Comparison of ENCODE assay signal across 16 cellular contexts in the genomic region with DNA sequence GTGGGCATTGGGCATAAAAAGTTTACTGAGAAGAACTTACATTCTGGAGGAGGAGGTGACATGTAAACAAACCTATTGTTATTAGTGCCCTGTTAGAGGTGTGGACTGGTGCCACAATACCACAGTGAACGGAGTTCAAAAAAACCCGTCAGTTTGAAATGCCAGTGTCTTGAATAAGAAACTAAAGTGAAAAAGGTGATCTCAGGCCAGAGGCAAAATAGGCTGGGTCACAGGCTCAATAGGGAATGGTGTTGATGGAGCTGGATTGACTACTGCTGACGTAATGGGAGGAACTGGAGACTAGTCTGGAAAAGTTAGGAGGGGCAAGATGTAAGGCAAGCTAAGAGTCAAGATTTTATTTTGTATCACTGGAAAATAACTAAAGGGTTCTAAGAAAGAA. TPM values are rescaled to one million over a fixed set of nuclear protein-coding genes. Genes with fewer than 3 reads are reported as not detected.
DNase-seq lines count a peak whose midpoint lies in the region; ATAC-seq, FAIRE-seq and TF ChIP-seq lines count a peak whose summit lies in the region.
"Had no signal": no experiment of that assay in that cellular context is flagged by ENCODE, and none has a peak within 500 bp of the region (broad histone marks: within the 10 kb centered on the region; RNA-seq: fewer than 3 reads in every experiment).

No MANE protein-coding gene starts in this region.

- H3K27ac ChIP-seq in DND-41 (ENCODE audit: low read length) (no peak overlapping the region), H1 (ENCODE audit: low read depth, low read length) (no peak overlapping the region), endodermal cell (ENCODE audit: low read depth, low read length) (no peak overlapping the region)
- H3K27ac ChIP-seq: Peyer's patch had no signal

- H3K56ac ChIP-seq in H1 (replicated peaks; ENCODE audit: insufficient read length, low read depth, low read length): no peak overlapping the region

- H3K4me1 Mint-ChIP-seq in IgD-negative memory B cell: peaks cover 8 to 12% (median 11%) of the 10 kb centered on the region in 3 donors
- H3K4me1 Mint-ChIP-seq in neural crest cell: peaks cover 41% of the 10 kb centered on the region
- H3K4me1 Mint-ChIP-seq in endodermal cell: peaks cover 13% of the 10 kb centered on the region

- peak overlapping the region in 3 of 4 donors; percentile 46 to 99 (median 65) for H3K4me3 Mint-ChIP-seq in IgD-negative memory B cell
- peak overlapping the region; percentile 62 for H3K4me3 Mint-ChIP-seq in neural crest cell
- H3K4me3 Mint-ChIP-seq in endodermal cell: no peak overlapping the region

- no peak for DNase-seq in DND-41
- no peak for DNase-seq in H1 (ENCODE audit: low read depth in 1 of 2, low spot score in 2 of 2)
- no peak for DNase-seq in neural crest cell (ENCODE audit: low read depth, low spot score)
- no peak for DNase-seq in HCEC 1CT
- DNase-seq in endodermal cell: no peak
- DNase-seq: activated CD4-positive, alpha-beta T cell treated with anti-CD3 and anti-CD28 coated beads for 48 hours; activated T-cell treated with anti-CD3 and anti-CD28 coated beads for 4 hours; gastrocnemius medialis; NCI-H146; Peyer's patch; posterior cingulate gyrus; stimulated activated CD4-positive, alpha-beta T cell treated with anti-CD3 and anti-CD28 coated beads, Interleukin-4, amount 100 ng/mL, for 1 hour had no signal

- H2AFZ ChIP-seq in DND-41 (ENCODE audit: low read depth, low read length) (peak overlapping the region; percentile 0; the same call in 1 of the 2 replicates), H1 (ENCODE audit: low read length) (no peak overlapping the region)

- H3K23me2 ChIP-seq in H1 (ENCODE audit: low read depth, low read length): no peaks in the 10 kb centered on the region; the same call in none of the 2 replicates

- H3K14ac ChIP-seq in H1 (ENCODE audit: insufficient read length): no peak overlapping the region

- TF ChIP-seq CTCF in DND-41 (IDR thresholded peaks at IDR 0.05; ENCODE audit: borderline replicate concordance, extremely low read depth, low read length, poor library complexity, severe bottlenecking) (no peak), H1 (IDR thresholded peaks at IDR 0.05; ENCODE audit: control extremely low read depth in 1 of 3, insufficient read depth in 1 of 3, low read depth in 1 of 3, low read length in 3 of 3) (no peak), neural crest cell (conservative IDR thresholded peaks at IDR 0.05) (no peak), endodermal cell (conservative IDR thresholded peaks at IDR 0.05) (no peak)

- H3K27me3 Mint-ChIP-seq in IgD-negative memory B cell (peaks cover 14% of the 10 kb centered on the region), neural crest cell (ENCODE audit: low read depth) (no peaks in the 10 kb centered on the region), endodermal cell (ENCODE audit: insufficient read depth) (no peaks in the 10 kb centered on the region)

- WGBS in H1 (ENCODE audit: extremely low coverage in 1 of 2, insufficient coverage in 1 of 2, insufficient read length in 1 of 2, insufficient replicate concordance in 2 of 2, low coverage in 1 of 2, low lambda C conversion rate in 2 of 2, missing lambda C conversion rate in 1 of 2), 2 experiments: 77% methylated on average over 3 of the region's 3 CpGs; no CpG with 5 or more reads in 1 of the 2 experiments
- 81 to 89% methylated on average over 3 of the region's 3 CpGs for WGBS in endodermal cell (ENCODE audit: insufficient coverage in 1 of 2, insufficient read length in 1 of 2), 2 experiments

- H3K9ac ChIP-seq in DND-41 (ENCODE audit: low read depth, low read length) (no peak overlapping the region), H1 (replicated peaks in 1 of 4; ENCODE audit: extremely low read depth in 1 of 4, low read depth in 3 of 4, low read length in 3 of 4) (no peak overlapping the region), endodermal cell (ENCODE audit: extremely low read depth, low read length, poor library complexity, severe bottlenecking) (no peak overlapping the region)

- H3K23ac ChIP-seq in H1 (ENCODE audit: insufficient read length): no peak overlapping the region

- no peak overlapping the region for H3K4me3 ChIP-seq in DND-41 (ENCODE audit: low read depth in 1 of 2, low read length in 2 of 2)
- H3K4me3 ChIP-seq in H1 (ENCODE audit: extremely low read depth in 1 of 4, insufficient read depth in 2 of 4, low read depth in 3 of 4, low read length in 4 of 4): peak overlapping the region in 1 of 4 experiments; percentile 100; a peak in 1 of 8 replicates
- no peak overlapping the region for H3K4me3 ChIP-seq in endodermal cell (ENCODE audit: low read length)

- H3K4me1 ChIP-seq in DND-41 (ENCODE audit: insufficient read depth, low read length) (peaks cover 31% of the 10 kb centered on the region), H1 (replicated peaks in 1 of 4; ENCODE audit: control insufficient read depth in 3 of 4, insufficient read depth in 4 of 4, low read length in 3 of 4) (peaks cover 0 to 11% (median 4%) of the 10 kb centered on the region in 4 experiments; a peak in 4 of 7 replicates), endodermal cell (ENCODE audit: control insufficient read depth, insufficient read depth, low read length) (no peaks in the 10 kb centered on the region)
- H3K4me1 ChIP-seq: ascending aorta had no signal

- H2BK12ac ChIP-seq in H1 (ENCODE audit: low read depth, low read length): no peak overlapping the region

- H3K27ac Mint-ChIP-seq in IgD-negative memory B cell (peak overlapping the region in 2 of 3 donors; percentile 60 to 82), neural crest cell (ENCODE audit: unreplicated experiment) (no peak overlapping the region), endodermal cell (no peak overlapping the region)

- FAIRE-seq in H1 (lab: Jason Lieb, UNC): no peak
- FAIRE-seq: G401.6 had no signal

- peak overlapping the region; percentile 21 for H3K4ac ChIP-seq in H1 (replicated peaks; ENCODE audit: insufficient read length, low read depth, low read length)

- no peaks in the 10 kb centered on the region for H3K79me1 ChIP-seq in H1 (ENCODE audit: low read depth, low read length)

- no peak overlapping the region for H3K18ac ChIP-seq in H1 (ENCODE audit: extremely low read depth, low read length)

- CTCF ChIA-PET in H1 (lab: Charles Lee; ENCODE audit: partially characterized antibody): interaction anchor here (0.6 to 3.3 kb wide), 3 partner anchors 9 to 91 kb away, joined by 3 to 15 read pairs (median 5); no protein-coding TSS in a partner anchor

- no peak for ATAC-seq in DND-41 (ENCODE audit: insufficient read depth, low read depth)
- ATAC-seq in GM18858 (IDR thresholded peaks at IDR 0.05; ENCODE audit: unreplicated experiment): no peak
- ATAC-seq: gastrocnemius medialis had no signal

- H3K9me3 ChIP-seq in DND-41 (ENCODE audit: insufficient read depth, low read length, severe bottlenecking): no peaks in the 10 kb centered on the region
- H3K9me3 ChIP-seq in H1 (ENCODE audit: insufficient read depth in 2 of 2, low read depth in 1 of 2, low read length in 1 of 2): no peaks in the 10 kb centered on the region; a peak in 1 of 4 replicates
- H3K9me3 ChIP-seq in endodermal cell (ENCODE audit: control insufficient read depth, low read length): no peaks in the 10 kb centered on the region
- H3K9me3 ChIP-seq: ascending aorta, gastrocnemius medialis, Peyer's patch had no signal

- H4K91ac ChIP-seq in H1 (replicated peaks; ENCODE audit: insufficient read length, low read length): no peak overlapping the region

- H3K9me3 Mint-ChIP-seq in IgD-negative memory B cell: peaks cover 0 to 1% (median 0%) of the 10 kb centered on the region in 3 donors
- H3K9me3 Mint-ChIP-seq in neural crest cell: peaks cover 2% of the 10 kb centered on the region
- H3K9me3 Mint-ChIP-seq in endodermal cell: no peaks in the 10 kb centered on the region

- TF ChIP-seq RAD21 in H1 (IDR thresholded peaks at IDR 0.05 in 1 of 2, conservative IDR thresholded peaks at IDR 0.05 in 1 of 2; ENCODE audit: low read depth in 2 of 2, low read length in 2 of 2): no peak

- H3K27me3 ChIP-seq in DND-41 (ENCODE audit: insufficient read depth, low read length, poor library complexity): no peaks in the 10 kb centered on the region
- no peaks in the 10 kb centered on the region for H3K27me3 ChIP-seq in H1 (replicated peaks in 1 of 4; ENCODE audit: control insufficient read depth in 3 of 4, extremely low read depth in 1 of 4, insufficient read depth in 3 of 4, low read length in 3 of 4)
- no peaks in the 10 kb centered on the region for H3K27me3 ChIP-seq in endodermal cell (ENCODE audit: control insufficient read depth, insufficient read depth, low read length, poor library complexity, severe bottlenecking)
- H3K27me3 ChIP-seq: ascending aorta, gastrocnemius medialis, Peyer's patch had no signal

- H3K36me3 ChIP-seq in DND-41 (ENCODE audit: insufficient read depth, low read length): no peaks in the 10 kb centered on the region; the same call in 1 of the 2 replicates
- H3K36me3 ChIP-seq in H1 (ENCODE audit: control insufficient read depth in 2 of 4, insufficient read depth in 4 of 4, low read length in 3 of 4): no peaks in the 10 kb centered on the region
- peaks cover 4% of the 10 kb centered on the region for H3K36me3 ChIP-seq in endodermal cell (ENCODE audit: control insufficient read depth, insufficient read depth, low read length)
- H3K36me3 ChIP-seq: ascending aorta, gastrocnemius medialis, Peyer's patch had no signal

- no peak overlapping the region for H4K5ac ChIP-seq in H1 (ENCODE audit: insufficient read length, low read depth, low read length)

- no peaks in the 10 kb centered on the region for H3K36me3 Mint-ChIP-seq in IgD-negative memory B cell
- peaks cover 13% of the 10 kb centered on the region for H3K36me3 Mint-ChIP-seq in neural crest cell (ENCODE audit: low read depth)
- H3K36me3 Mint-ChIP-seq in endodermal cell (ENCODE audit: low read depth): peaks cover 4% of the 10 kb centered on the region

- no peak for TF ChIP-seq POLR2A in H1 (IDR thresholded peaks at IDR 0.05; ENCODE audit: control extremely low read depth in 1 of 2, low read depth in 2 of 2, low read length in 2 of 2)

- POLR2A ChIA-PET in H1 (lab: Charles Lee; ENCODE audit: partially characterized antibody): interaction anchor here (0.6 to 4.5 kb wide), 2 partner anchors 13 to 56 kb away, joined by 6 to 54 read pairs; no protein-coding TSS in a partner anchor

- H3K4me2 ChIP-seq in DND-41 (ENCODE audit: insufficient read depth, low read length) (peak overlapping the region; percentile 96; the same call in 1 of the 2 replicates), H1 (ENCODE audit: insufficient read depth in 1 of 2, low read depth in 2 of 2, low read length in 2 of 2) (peak overlapping the region; percentile 70 to 81; a peak in 2 of 4 replicates)

- no peak for TF ChIP-seq EP300 in H1 (IDR thresholded peaks at IDR 0.05; ENCODE audit: borderline replicate concordance in 1 of 2, low read depth in 2 of 2, low read length in 2 of 2)

- no peak overlapping the region for H4K8ac ChIP-seq in H1 (ENCODE audit: extremely low read depth, insufficient read depth, low read length)

- no peak overlapping the region for H2AK5ac ChIP-seq in H1 (ENCODE audit: low read depth, low read length)

- H2BK5ac ChIP-seq in H1 (ENCODE audit: low read depth, low read length): no peak overlapping the region

- peaks cover 4% of the 10 kb centered on the region; the same call in 1 of the 2 replicates for H4K20me1 ChIP-seq in DND-41 (ENCODE audit: insufficient read depth, low read length)
- H4K20me1 ChIP-seq in H1 (replicated peaks in 1 of 2; ENCODE audit: control insufficient read depth in 1 of 2, insufficient read depth in 2 of 2, low read length in 2 of 2): peaks cover 0 to 5% of the 10 kb centered on the region in 2 experiments

- peaks cover 24% of the 10 kb centered on the region for H3K79me2 ChIP-seq in DND-41 (ENCODE audit: insufficient read depth, low read length)
- H3K79me2 ChIP-seq in H1 (ENCODE audit: control insufficient read depth in 1 of 2, insufficient read depth in 2 of 2, low read length in 2 of 2): peaks cover 0 to 28% of the 10 kb centered on the region in 2 experiments; a peak in 3 of 4 replicates

- H2BK15ac ChIP-seq in H1 (ENCODE audit: low read length): no peak overlapping the region

- H2BK20ac ChIP-seq in H1 (ENCODE audit: low read length): no peak overlapping the region

- H2BK120ac ChIP-seq in H1 (replicated peaks; ENCODE audit: low read depth, low read length): peak overlapping the region; percentile 28

RNA-seq across cellular contexts. Expression of gene DCBLD2, which starts 1.6 kb away (rescaled TPM):
- polyA plus RNA-seq in IgD-negative memory B cell: not detected
- 59.1 and 63.8 TPM in 2 replicates for total RNA-seq in H1 (2021; fragmentation: NEBNext Ultra II Directional; extraction: Animal tissue kit (Norgen Biotek cat#: 25700))
- polyA plus RNA-seq in H1 (2011; rRNA removed): 16.3 and 19.6 TPM in 2 replicates
- polyA plus RNA-seq in H1 (2011; cell fraction: cytosol; rRNA removed): 26.1 TPM
- polyA plus RNA-seq in H1 (2011; cell fraction: nucleus; rRNA removed): 25.7 TPM
- polyA plus RNA-seq in H1 (2012, experiment 1 of 2): 20.7 to 39.0 TPM (median 29.6 TPM) in 4 replicates
- 2.7 TPM for polyA plus RNA-seq in H1 (2012, experiment 2 of 2)
- 64.0 TPM for polyA plus RNA-seq in H1 (2013, experiment 1 of 2)
- polyA plus RNA-seq in H1 (2013, experiment 2 of 2): 69.8 TPM
- 77.6 and 88.7 TPM in 2 replicates for polyA minus RNA-seq in H1 (2011; rRNA and poly(A)+ RNA removed)
- polyA minus RNA-seq in H1 (2011; cell fraction: cytosol; rRNA and poly(A)+ RNA removed): 50.1 TPM
- 77.8 TPM for polyA minus RNA-seq in H1 (2011; cell fraction: nucleus; rRNA and poly(A)+ RNA removed)
- 89.1 and 91.9 TPM in 2 replicates for total RNA-seq in neural crest cell
- total RNA-seq in endodermal cell: 10 to 100 TPM; 70.7 to 80.9 TPM
- polyA plus RNA-seq in endodermal cell (2013, experiment 1 of 2): 53.9 TPM
- polyA plus RNA-seq in endodermal cell (2013, experiment 2 of 2): 54.9 TPM

Comparison
In these comparisons a context has a peak if more than half of its experiments do, and no peak if none do; other contexts are left out.
1. H3K27ac Mint-ChIP-seq: peak in IgD-negative memory B cell (2 of 3); none in neural crest cell (single experiment) and endodermal cell (single experiment).